In the genomic region with DNA sequence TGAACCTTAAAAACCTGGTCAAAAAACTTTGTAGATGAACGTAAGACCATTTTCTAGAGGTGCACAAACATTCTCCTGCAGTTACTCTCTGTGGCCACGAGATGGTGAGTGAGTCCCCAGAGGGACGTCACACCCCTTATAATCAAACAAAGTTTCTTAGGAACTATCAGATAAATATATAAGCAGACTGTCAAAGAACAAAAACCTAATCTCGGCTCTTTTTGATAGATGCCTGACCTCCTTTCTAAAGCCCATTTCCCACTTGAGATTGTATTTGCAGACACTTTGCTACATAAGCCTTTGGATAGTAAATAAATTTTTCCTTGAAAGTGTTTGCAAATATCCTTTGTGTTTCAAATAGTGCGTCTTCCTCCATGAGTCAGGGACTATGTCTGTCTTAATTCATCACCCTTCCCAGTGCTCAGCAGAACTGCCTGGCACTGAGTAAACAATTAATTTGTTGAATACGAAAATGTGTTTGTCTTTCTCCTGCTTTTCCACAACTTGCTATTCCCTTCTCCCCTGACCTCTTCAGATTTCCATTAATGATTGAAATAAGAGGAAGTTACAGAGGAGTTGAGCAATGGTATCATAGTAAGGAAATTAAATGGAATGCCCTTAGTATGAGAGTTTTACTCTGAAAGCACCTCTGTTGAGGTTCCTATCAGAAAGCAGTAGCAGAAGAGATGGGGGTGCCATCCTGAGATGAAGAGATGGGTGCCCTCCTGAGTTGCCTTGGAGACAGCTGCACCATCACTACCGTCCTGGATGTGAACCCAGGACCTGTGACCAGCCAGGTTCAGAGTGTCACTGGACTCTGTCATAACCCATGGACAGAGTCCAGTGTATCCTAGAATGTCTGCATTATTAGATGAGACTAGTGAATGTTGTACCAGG, we compare ENCODE assay signal across 8 cellular contexts. TPM values are rescaled to one million over a fixed set of nuclear protein-coding genes. Genes with fewer than 3 reads are reported as not detected.
DNase-seq lines count a peak whose midpoint lies in the region; ATAC-seq, FAIRE-seq and TF ChIP-seq lines count a peak whose summit lies in the region.

No MANE protein-coding gene starts in this region.

- in situ Hi-C loops in KBM-7 (cut with MboI; ENCODE audit: low pct_unique_long_range_greater_than_20kb, low sequenced_read_pairs) (no loop called here), HepG2 (cut with HindIII; ENCODE audit: extremely low pct_ligation_motif_present, low pct_unique_long_range_greater_than_20kb) (loop anchor here (5.0 kb wide), 1 partner anchor 140 kb away; no protein-coding TSS in a partner anchor)

- peak; percentile 81 for FAIRE-seq in HepG2 (lab: Jason Lieb, UNC)

- no TSS peak for BruUV-seq in HepG2 (replicated peaks; lab: Mats Ljungman, UMichigan)

- TF ChIP-seq RAD21 in HepG2 (CRISPR knock-in tag; IDR thresholded peaks at IDR 0.05), result peak; percentile 41

- no peak overlapping the region for H3K27ac ChIP-seq in DOHH2 (ENCODE audit: low read depth, low read length)
- H3K27ac ChIP-seq in coronary artery, result peak overlapping the region in 1 of 2 donors; percentile 33
- H3K27ac ChIP-seq in HepG2 (ENCODE audit: extremely low read length, insufficient read depth, low read length), result no peak overlapping the region
- no peak overlapping the region for H3K27ac ChIP-seq in upper lobe of right lung

- CTCF ChIA-PET in HepG2 (lab: Yijun Ruan, JAX; ENCODE audit: low intra/inter-chr PET ratio, low total read pairs), result interaction anchor here (2.2 kb wide), 1 partner anchor 137 kb away, joined by 19 read pairs; no protein-coding TSS in a partner anchor

- H3K4me1 ChIP-seq in DOHH2 (ENCODE audit: control insufficient read depth, low read length) (no peaks in the 10 kb centered on the region), HepG2 (ENCODE audit: insufficient read depth, low read length) (no peaks in the 10 kb centered on the region), upper lobe of right lung (peaks cover 17% of the 10 kb centered on the region)

- no peaks in the 10 kb centered on the region for H3F3A ChIP-seq in DOHH2 (ENCODE audit: control insufficient read depth, insufficient read depth)

- H3K79me2 ChIP-seq in DOHH2 (ENCODE audit: control insufficient read depth, low read length) (no peaks in the 10 kb centered on the region), HepG2 (ENCODE audit: insufficient read depth, low read length) (no peaks in the 10 kb centered on the region)

- 6% methylated on average over 7 of the region's 7 CpGs for WGBS in HepG2 (ENCODE audit: low lambda C conversion rate)

- intact Hi-C loops in HepG2 (cut with micrococcal nuclease; ENCODE audit: unreplicated experiment), result loop anchor here (1.0 kb wide), 3 partner anchors 57 to 333 kb away; no protein-coding TSS in a partner anchor
- intact Hi-C loops in upper lobe of right lung (cut with DNase I), result loop anchor here (10.0 kb wide), 1 partner anchor 138 kb away; no protein-coding TSS in a partner anchor

- H3K27me3 ChIP-seq in DOHH2 (ENCODE audit: control insufficient read depth, low read length) (peaks cover 9% of the 10 kb centered on the region), HepG2 (ENCODE audit: control insufficient read depth in 1 of 2, insufficient read depth in 2 of 2, low read length in 2 of 2) (peaks cover 0 to 8% of the 10 kb centered on the region in 2 experiments; a peak in 2 of 5 replicates), upper lobe of right lung (no peaks in the 10 kb centered on the region)

- H3K9me3 ChIP-seq in DOHH2 (ENCODE audit: control insufficient read depth, insufficient read depth, low read length), result no peaks in the 10 kb centered on the region
- H3K9me3 ChIP-seq in HepG2 (ENCODE audit: low read length), result no peaks in the 10 kb centered on the region
- no peaks in the 10 kb centered on the region for H3K9me3 ChIP-seq in upper lobe of right lung

- H3K36me3 ChIP-seq in DOHH2 (ENCODE audit: control insufficient read depth, low read length) (no peaks in the 10 kb centered on the region), HepG2 (replicated peaks in 1 of 2; ENCODE audit: control insufficient read depth in 1 of 2, insufficient read depth in 2 of 2, low read length in 2 of 2) (no peaks in the 10 kb centered on the region), upper lobe of right lung (peaks cover 16% of the 10 kb centered on the region)

- POLR2A ChIA-PET in HepG2 (lab: Yijun Ruan, JAX), result no interaction called here

- ATAC-seq in GM21367 (IDR thresholded peaks at IDR 0.05; ENCODE audit: unreplicated experiment) (peak; percentile 77), SK-N-SH treated with all-trans-retinoic acid at 6 μM for 48 hours (peak; percentile 87), HepG2 (peak; percentile 79), upper lobe of right lung (peak; percentile 82)

- DNase-seq in KBM-7, result peak; percentile 50
- DNase-seq in coronary artery (ENCODE audit: low spot score), result no peak
- peak; percentile 37 for DNase-seq in HepG2 (ENCODE audit: low spot score)
- no peak for DNase-seq in upper lobe of right lung
- DNase-seq in putamen (ENCODE audit: low spot score), result no peak

- TF ChIP-seq EP300 in HepG2 (IDR thresholded peaks at IDR 0.05; ENCODE audit: low read depth in 2 of 2, low read length in 2 of 2) (no peak), HepG2 (CRISPR knock-in tag; IDR thresholded peaks at IDR 0.05; ENCODE audit: borderline replicate concordance) (no peak)

- TF ChIP-seq POLR2A in HepG2 (IDR thresholded peaks at IDR 0.05; ENCODE audit: insufficient read depth in 1 of 2, low read depth in 2 of 2, low read length in 2 of 2), result no peak

- H3K4me2 ChIP-seq in DOHH2 (ENCODE audit: low read length) (no peak overlapping the region), HepG2 (ENCODE audit: low read depth, low read length) (no peak overlapping the region)

- H3K4me3 ChIP-seq in DOHH2 (ENCODE audit: low read length) (no peak overlapping the region), coronary artery (no peak overlapping the region), HepG2 (replicated peaks in 1 of 3; ENCODE audit: insufficient read depth in 1 of 3, low read depth in 2 of 3, low read length in 3 of 3) (no peak overlapping the region), upper lobe of right lung (no peak overlapping the region)

- no peak overlapping the region for H3K9ac ChIP-seq in HepG2 (ENCODE audit: insufficient read depth, low read depth, low read length)

- H3K9me2 ChIP-seq in DOHH2 (replicated peaks; ENCODE audit: control insufficient read depth, low read length), result no peaks in the 10 kb centered on the region

- peak; percentile 76 for TF ChIP-seq CTCF in DOHH2 (IDR thresholded peaks at IDR 0.05; ENCODE audit: low read depth, low read length, poor library complexity, severe bottlenecking)
- TF ChIP-seq CTCF in coronary artery (IDR thresholded peaks at IDR 0.05), result peak; percentile 72
- TF ChIP-seq CTCF in HepG2 (CRISPR knock-in tag; IDR thresholded peaks at IDR 0.05), result peak; percentile 69
- TF ChIP-seq CTCF in upper lobe of right lung (IDR thresholded peaks at IDR 0.05), result peak; percentile 90

- H2AFZ ChIP-seq in HepG2 (ENCODE audit: low read length), result no peak overlapping the region

- H4K20me1 ChIP-seq in DOHH2 (ENCODE audit: control insufficient read depth, insufficient read depth, low read depth, low read length) (no peaks in the 10 kb centered on the region), HepG2 (ENCODE audit: insufficient read depth, low read length) (no peaks in the 10 kb centered on the region)

TF ChIP-seq in SK-N-SH treated with all-trans-retinoic acid at 6 μM for 48 hours, 23 proteins besides CTCF, POLR2A, EP300 and RAD21 (continues in another document):
- TF ChIP-seq ZFP3 (CRISPR knock-in tag; IDR thresholded peaks at IDR 0.05) (no peak), ARNTL (CRISPR knock-in tag; IDR thresholded peaks at IDR 0.05; ENCODE audit: borderline replicate concordance, low read depth) (no peak), ZNF8 (CRISPR knock-in tag; IDR thresholded peaks at IDR 0.05) (no peak), TCF4 (CRISPR knock-in tag; IDR thresholded peaks at IDR 0.05; ENCODE audit: borderline replicate concordance) (no peak)

TF ChIP-seq in HepG2, 621 proteins besides CTCF, POLR2A, EP300 and RAD21:
- TF ChIP-seq CREM (IDR thresholded peaks at IDR 0.05) (peak; percentile 27; the same call in 1 of the 2 replicates), CREM (CRISPR knock-in tag; IDR thresholded peaks at IDR 0.05) (no peak), CREB1 (IDR thresholded peaks at IDR 0.05) (peak; percentile 17; the same call in 1 of the 2 replicates), CREB1 (CRISPR knock-in tag; IDR thresholded peaks at IDR 0.05) (peak; percentile 51; the same call in 1 of the 2 replicates), SMYD3 (CRISPR knock-in tag; IDR thresholded peaks at IDR 0.05) (no peak), SMC3 (IDR thresholded peaks at IDR 0.05; ENCODE audit: low read length) (peak; percentile 74), STAG1 (CRISPR knock-in tag; IDR thresholded peaks at IDR 0.05) (peak; percentile 58)

RNA-seq across cellular contexts. Expression of a gene that starts 57.8 kb away (rescaled TPM):
- 15.4 and 20.2 TPM in 2 replicates for total RNA-seq in HepG2 (2016; rRNA removed; fragmentation: Illumina TruSeq; extraction: Trizol)
- 9.0 and 9.6 TPM in 2 replicates for total RNA-seq in HepG2 (2016; cell fraction: cytosol; rRNA removed; fragmentation: Illumina TruSeq; extraction: Trizol; ENCODE audit: low read depth)
- total RNA-seq in HepG2 (2016; cell fraction: insoluble cytoplasmic fraction; rRNA removed; fragmentation: Illumina TruSeq; extraction: Trizol), result 15.5 and 19.8 TPM in 2 replicates
- 13.9 and 16.0 TPM in 2 replicates for total RNA-seq in HepG2 (2016; cell fraction: membrane; rRNA removed; fragmentation: Illumina TruSeq; extraction: Trizol)
- total RNA-seq in HepG2 (2016; cell fraction: nucleus; rRNA removed; fragmentation: Illumina TruSeq; extraction: Trizol), result 16.5 and 18.8 TPM in 2 replicates
- polyA plus RNA-seq in HepG2 (2011; rRNA removed), result 8.5 and 11.4 TPM in 2 replicates
- 4.8 and 6.7 TPM in 2 replicates for polyA plus RNA-seq in HepG2 (2011; cell fraction: cytosol; rRNA removed)
- polyA plus RNA-seq in HepG2 (2011; cell fraction: nucleus; rRNA removed), result 6.8 and 8.1 TPM in 2 replicates
- polyA plus RNA-seq in HepG2 (2012), result 7.5 and 8.3 TPM in 2 replicates
- polyA plus RNA-seq in HepG2 (2016; cell fraction: cytosol; fragmentation: Illumina TruSeq; extraction: Trizol; ENCODE audit: low read depth), result 2.9 and 3.0 TPM in 2 replicates
- 18.5 and 18.7 TPM in 2 replicates for polyA plus RNA-seq in HepG2 (2016; cell fraction: insoluble cytoplasmic fraction; fragmentation: Illumina TruSeq; extraction: Trizol; ENCODE audit: low read depth)
- polyA plus RNA-seq in HepG2 (2016; cell fraction: membrane; fragmentation: Illumina TruSeq; extraction: Trizol; ENCODE audit: low read depth), result 7.8 and 8.8 TPM in 2 replicates
- polyA plus RNA-seq in HepG2 (2016; cell fraction: nucleus; fragmentation: Illumina TruSeq; extraction: Trizol; ENCODE audit: insufficient read depth, low read depth), result 19.2 TPM in 2 replicates
- polyA minus RNA-seq in HepG2 (2011; rRNA and poly(A)+ RNA removed; ENCODE audit: low replicate concordance), result 7.7 and 10.2 TPM in 2 replicates
- polyA minus RNA-seq in HepG2 (2011; cell fraction: cytosol; rRNA and poly(A)+ RNA removed), result 7.6 and 8.2 TPM in 2 replicates
- 19.6 and 23.4 TPM in 2 replicates for polyA minus RNA-seq in HepG2 (2011; cell fraction: nucleus; rRNA and poly(A)+ RNA removed)
- 12.8 TPM for total RNA-seq in upper lobe of right lung

Comparison
In these comparisons a context has a peak if more than half of its experiments do, and no peak if none do; other contexts are left out.
1. DNase-seq: peak in KBM-7 (single experiment) and HepG2 (single experiment); none in coronary artery (single experiment), upper lobe of right lung (single experiment) and putamen (single experiment).
2. Peak in every context shown above with its lines, with median percentiles within 50 percentile points of each other: CTCF ChIP-seq and ATAC-seq.